ENCODE assay signal across 22 cellular contexts in the genomic region with DNA sequence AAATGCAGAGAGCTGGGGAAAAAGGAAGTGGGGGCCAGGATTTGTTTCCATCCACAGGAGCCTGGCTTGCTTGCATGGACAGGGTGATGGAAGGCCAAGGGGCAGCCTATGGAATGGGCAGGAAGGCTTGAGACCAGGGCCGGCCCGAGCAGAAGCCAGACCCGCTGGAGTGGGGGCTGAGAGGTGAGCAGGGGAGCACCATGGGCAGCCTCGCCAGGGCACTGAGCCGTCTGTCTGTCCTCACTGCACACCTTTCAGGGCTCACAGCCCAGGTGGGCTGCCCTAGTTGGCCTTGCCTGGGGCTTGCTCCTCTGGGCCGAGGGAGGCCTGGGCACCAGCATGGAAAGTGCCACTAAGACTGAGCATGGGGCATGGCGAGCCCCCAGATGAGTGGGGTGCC. TPM values are rescaled to one million over a fixed set of nuclear protein-coding genes. Genes with fewer than 3 reads are reported as not detected.
DNase-seq lines count a peak whose midpoint lies in the region; ATAC-seq and TF ChIP-seq lines count a peak whose summit lies in the region.
"Had no signal": no experiment of that assay in that cellular context is flagged by ENCODE, and none has a peak within 500 bp of the region (broad histone marks: within the 10 kb centered on the region; RNA-seq: fewer than 3 reads in every experiment).

No MANE protein-coding gene starts in this region.

- H3K4me3 Mint-ChIP-seq in Calu3 (ENCODE audit: low read depth, unreplicated experiment), result no peak overlapping the region
- H3K4me3 Mint-ChIP-seq: B cell; CD4-positive, alpha-beta T cell; CD8-positive, alpha-beta T cell had no signal

- H3K4me1 Mint-ChIP-seq in Calu3 (ENCODE audit: low read depth, unreplicated experiment), result peaks cover 6% of the 10 kb centered on the region
- H3K4me1 Mint-ChIP-seq: B cell had no signal

- TF ChIP-seq CTCF in Calu3 (IDR thresholded peaks at IDR 0.05; ENCODE audit: unreplicated experiment), result no peak
- no peak for TF ChIP-seq CTCF in upper lobe of right lung (IDR thresholded peaks at IDR 0.05)

- BruUV-seq in Calu3 (replicated peaks; lab: Mats Ljungman, UMichigan), result no TSS peak

- H3K27ac Mint-ChIP-seq in Calu3 (ENCODE audit: unreplicated experiment), result peak overlapping the region; percentile 33
- H3K27ac Mint-ChIP-seq: B cell; CD4-positive, alpha-beta T cell; CD8-positive, alpha-beta T cell had no signal

- H3K4me3 ChIP-seq in upper lobe of right lung, result no peak overlapping the region
- H3K4me3 ChIP-seq: A549; BLaER1 treated with 17β-estradiol and CSF1 and Interleukin-3, amounts not matched to agents 10 nM and 100 nM; GM12878 had no signal

- H3K27ac ChIP-seq in upper lobe of right lung, result no peak overlapping the region
- H3K27ac ChIP-seq: 22Rv1; BLaER1 treated with 17β-estradiol and CSF1 and Interleukin-3, amounts not matched to agents 10 nM and 100 nM; C4-2B had no signal

- H3K4me1 ChIP-seq in upper lobe of right lung, result no peaks in the 10 kb centered on the region
- H3K4me1 ChIP-seq: Caco-2 had no signal

- H3K9me3 Mint-ChIP-seq in Calu3 (ENCODE audit: low read depth, unreplicated experiment), result peaks cover 3% of the 10 kb centered on the region
- H3K9me3 Mint-ChIP-seq: CD4-positive, alpha-beta T cell; CD8-positive, alpha-beta T cell had no signal

- no peak for ATAC-seq in upper lobe of right lung
- ATAC-seq: CD8-positive, alpha-beta T cell; GM12878 had no signal

- H3K36me3 Mint-ChIP-seq in Calu3 (ENCODE audit: insufficient read depth, unreplicated experiment), result no peaks in the 10 kb centered on the region
- H3K36me3 Mint-ChIP-seq: CD8-positive, alpha-beta T cell had no signal

- no peaks in the 10 kb centered on the region for H3K9me3 ChIP-seq in upper lobe of right lung
- H3K9me3 ChIP-seq: A549 had no signal

- intact Hi-C loops in Calu3 (cut with micrococcal nuclease; ENCODE audit: unreplicated experiment) (no loop called here), upper lobe of right lung (cut with DNase I) (no loop called here)

- H3K27me3 ChIP-seq in upper lobe of right lung, result peaks cover 4% of the 10 kb centered on the region
- H3K27me3 ChIP-seq: BLaER1 treated with 17β-estradiol and CSF1 and Interleukin-3, amounts not matched to agents 10 nM and 100 nM had no signal

- no peak for DNase-seq in Calu3
- peak; percentile 69 for DNase-seq in mesenteric fat pad (ENCODE audit: low spot score)
- peak; percentile 41 for DNase-seq in upper lobe of right lung
- no peak for DNase-seq in NCI-H2029 treated with DMSO at 0.1 percent for 48 hours (lab: John Stamatoyannopoulos, UW)
- no peak for DNase-seq in superior temporal gyrus (ENCODE audit: extremely low spot score)
- DNase-seq: AML-193; Caco-2; CD4-positive, alpha-beta T cell; CD8-positive, alpha-beta T cell; DMS 273 treated with DMSO at 0.1 percent for 48 hours; DMS153; DMS53; DMS79; DND-41; EL; GDM1 had no signal

- peaks cover 16% of the 10 kb centered on the region for H3K27me3 Mint-ChIP-seq in Calu3 (ENCODE audit: unreplicated experiment)

- H3K36me3 ChIP-seq in upper lobe of right lung, result no peaks in the 10 kb centered on the region
- H3K36me3 ChIP-seq: BLaER1 treated with 17β-estradiol and CSF1 and Interleukin-3, amounts not matched to agents 10 nM and 100 nM had no signal

- CTCF ChIA-PET in Calu3 (lab: Charles Lee), result no interaction called here

RNA-seq across cellular contexts. Expression of a gene that starts 58.6 kb away (rescaled TPM):
- total RNA-seq in Calu3 (2022), result 51.5 and 57.1 TPM in 2 replicates
- 14.8 TPM for total RNA-seq in mesenteric fat pad
- 21.7 TPM for total RNA-seq in upper lobe of right lung

Comparison
In these comparisons a context has a peak if more than half of its experiments do, and no peak if none do; other contexts are left out.
1. DNase-seq: peak in mesenteric fat pad (single experiment) and upper lobe of right lung (single experiment); none in Calu3 (single experiment), NCI-H2029 treated with DMSO at 0.1 percent for 48 hours (single experiment) and superior temporal gyrus (single experiment).